Comparison of ENCODE assay signal across 9 cellular contexts in the genomic region with DNA sequence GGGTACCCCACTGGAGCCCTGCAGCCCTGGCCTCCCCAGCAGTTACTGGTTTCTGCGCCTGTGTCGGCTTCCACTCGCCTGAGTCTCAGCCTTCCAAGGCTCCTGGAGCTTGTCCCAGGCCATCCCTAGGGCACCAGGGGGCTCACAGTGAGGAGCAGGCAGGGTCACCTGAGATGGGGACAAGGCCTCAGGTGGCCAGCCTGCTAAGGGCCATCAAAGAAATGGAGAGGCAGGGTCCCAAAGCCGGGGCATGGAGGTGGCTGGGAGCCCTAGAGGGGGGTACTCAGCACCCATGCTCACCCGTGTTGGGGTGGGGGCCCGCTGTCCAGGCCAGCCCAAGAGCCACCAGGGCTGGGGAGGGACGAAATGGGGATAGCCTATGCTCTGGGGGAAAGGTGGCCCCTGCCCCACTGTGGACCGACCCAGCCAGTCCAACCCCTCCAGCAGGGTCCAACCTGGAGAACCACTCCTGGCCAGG. TPM values are rescaled to one million over a fixed set of nuclear protein-coding genes. Genes with fewer than 3 reads are reported as not detected.
DNase-seq lines count a peak whose midpoint lies in the region; ATAC-seq and TF ChIP-seq lines count a peak whose summit lies in the region.
"Had no signal": no experiment of that assay in that cellular context is flagged by ENCODE, and none has a peak within 500 bp of the region (broad histone marks: within the 10 kb centered on the region; RNA-seq: fewer than 3 reads in every experiment).

No MANE protein-coding gene starts in this region.

- intact Hi-C loops in left ventricle myocardium superior (cut with micrococcal nuclease) (no loop called here), upper lobe of right lung (cut with DNase I) (no loop called here)

- H3K27me3 ChIP-seq in cardiac muscle cell: no peaks in the 10 kb centered on the region
- H3K27me3 ChIP-seq in brain microvascular endothelial cell (replicated peaks): no peaks in the 10 kb centered on the region
- no peaks in the 10 kb centered on the region for H3K27me3 ChIP-seq in lung (ENCODE audit: control insufficient read depth, insufficient read depth)
- no peaks in the 10 kb centered on the region for H3K27me3 ChIP-seq in upper lobe of right lung

- TF ChIP-seq CTCF in cardiac muscle cell (IDR thresholded peaks at IDR 0.05; ENCODE audit: low read depth, low read length): no peak
- TF ChIP-seq CTCF in brain microvascular endothelial cell (IDR thresholded peaks at IDR 0.05; ENCODE audit: low read depth, low read length, missing control alignments): no peak
- TF ChIP-seq CTCF in lung (IDR thresholded peaks at IDR 0.05; ENCODE audit: control extremely low read depth, extremely low read depth): no peak
- no peak for TF ChIP-seq CTCF in upper lobe of right lung (IDR thresholded peaks at IDR 0.05)

- TF ChIP-seq POLR2A in erythroblast (IDR thresholded peaks at IDR 0.05; ENCODE audit: low read length): no peak

- H3K4me1 ChIP-seq in cardiac muscle cell (ENCODE audit: low read depth): peaks cover 7% of the 10 kb centered on the region
- H3K4me1 ChIP-seq in lung (ENCODE audit: control insufficient read depth in 2 of 2, insufficient read depth in 2 of 2, low read length in 2 of 2): peaks cover 0 to 13% of the 10 kb centered on the region in 2 donors
- peaks cover 20% of the 10 kb centered on the region for H3K4me1 ChIP-seq in upper lobe of right lung

- H3K9me3 ChIP-seq in cardiac muscle cell (ENCODE audit: low read depth): no peaks in the 10 kb centered on the region
- H3K9me3 ChIP-seq in lung (ENCODE audit: control insufficient read depth in 2 of 2, insufficient read depth in 1 of 2, low read length in 1 of 2): no peaks in the 10 kb centered on the region
- no peaks in the 10 kb centered on the region for H3K9me3 ChIP-seq in upper lobe of right lung

- peak overlapping the region; percentile 90 for H3K4me3 ChIP-seq in cardiac muscle cell
- peak overlapping the region; percentile 81 for H3K4me3 ChIP-seq in brain microvascular endothelial cell (ENCODE audit: low read depth, low read length)
- H3K4me3 ChIP-seq in lung: peak overlapping the region; percentile 74
- H3K4me3 ChIP-seq in upper lobe of right lung: peak overlapping the region; percentile 78

- H3K27ac ChIP-seq in cardiac muscle cell: peak overlapping the region; percentile 98
- H3K27ac ChIP-seq in brain microvascular endothelial cell: peak overlapping the region; percentile 77
- H3K27ac ChIP-seq in lung (ENCODE audit: low read depth in 1 of 2, low read length in 1 of 2): peak overlapping the region in 1 of 2 donors; percentile 88
- H3K27ac ChIP-seq in upper lobe of right lung: peak overlapping the region; percentile 92

- WGBS in lung, 2 donors: 62 to 75% methylated on average over 8 of the region's 8 CpGs

- no peak for DNase-seq in cardiac muscle cell (ENCODE audit: low read depth in 1 of 2, low spot score in 1 of 2)
- no peak for DNase-seq in left ventricle myocardium superior
- no peak for DNase-seq in brain microvascular endothelial cell
- no peak for DNase-seq in lung (ENCODE audit: low spot score)
- DNase-seq in upper lobe of right lung: no peak
- DNase-seq in erythroblast (lab: John Stamatoyannopoulos, UW): no peak
- DNase-seq in HT-29 (ENCODE audit: low spot score): no peak
- DNase-seq: NCI-H187 had no signal

- H3K36me3 ChIP-seq in cardiac muscle cell (peaks cover 29% of the 10 kb centered on the region), brain microvascular endothelial cell (replicated peaks) (peaks cover 42% of the 10 kb centered on the region), lung (ENCODE audit: control insufficient read depth in 2 of 2, insufficient read depth in 2 of 2, low read length in 2 of 2) (peaks cover 0 to 38% of the 10 kb centered on the region in 2 donors), upper lobe of right lung (peaks cover 43% of the 10 kb centered on the region)

- in situ Hi-C loops in brain microvascular endothelial cell (cut with HindIII; ENCODE audit: low pct_ligation_motif_present, low sequenced_read_pairs): no loop called here

- no peak for ATAC-seq in left ventricle myocardium superior
- ATAC-seq in lung (ENCODE audit: insufficient read depth, low FRiP score): no peak
- no peak for ATAC-seq in upper lobe of right lung
- no peak for ATAC-seq in HG03432 (IDR thresholded peaks at IDR 0.05; ENCODE audit: unreplicated experiment)

RNA-seq across cellular contexts. Expression of gene FASN, which starts 1.3 kb away (rescaled TPM):
- total RNA-seq in cardiac muscle cell (276 and 279 TPM in 2 replicates), left ventricle myocardium superior (17.0 TPM), lung (100 to 1,000 TPM in 1 of 2 donors, 10 to 100 TPM in 1; 46.2 to 604 TPM), upper lobe of right lung (432 TPM)
- polyA plus RNA-seq in cardiac muscle cell (61.8 and 85.9 TPM in 2 replicates), lung (100 to 1,000 TPM; 166 to 258 TPM)
- total RNA-seq in HT-29 (2014; rRNA removed; shearing (Covaris generic)): 477 and 592 TPM in 2 replicates

RNA-seq across cellular contexts. Expression of gene DUS1L, which starts 31.1 kb away (rescaled TPM):
- total RNA-seq in cardiac muscle cell (109 and 184 TPM in 2 replicates), left ventricle myocardium superior (67.7 TPM), lung (100 to 1,000 TPM in 1 of 2 donors, 10 to 100 TPM in 1; 40.0 to 117 TPM), upper lobe of right lung (82.4 TPM)
- polyA plus RNA-seq in cardiac muscle cell (183 and 196 TPM in 2 replicates), lung (100 to 1,000 TPM in 1 of 2 donors, 10 to 100 TPM in 1; 82.8 to 179 TPM)
- 320 and 339 TPM in 2 replicates for total RNA-seq in HT-29 (2014; rRNA removed; shearing (Covaris generic))

RNA-seq across cellular contexts. Expression of gene GPS1, which starts 45.0 kb away (rescaled TPM):
- total RNA-seq in cardiac muscle cell (231 and 235 TPM in 2 replicates), left ventricle myocardium superior (90.6 TPM), lung (100 to 1,000 TPM in 1 of 2 donors, 10 to 100 TPM in 1; 71.0 to 102 TPM), upper lobe of right lung (78.0 TPM)
- polyA plus RNA-seq in cardiac muscle cell (223 and 257 TPM in 2 replicates), lung (10 to 100 TPM; 79.0 to 99.8 TPM)
- total RNA-seq in HT-29 (2014; rRNA removed; shearing (Covaris generic)): 281 and 295 TPM in 2 replicates

RNA-seq across cellular contexts. Expression of gene RFNG, which starts 45.1 kb away (rescaled TPM):
- total RNA-seq in cardiac muscle cell: 94.6 and 104 TPM in 2 replicates
- 91.0 and 98.3 TPM in 2 replicates for polyA plus RNA-seq in cardiac muscle cell
- 21.8 TPM for total RNA-seq in left ventricle myocardium superior
- total RNA-seq in lung: 10 to 100 TPM; 34.7 to 37.5 TPM
- polyA plus RNA-seq in lung: 10 to 100 TPM; 29.1 to 38.2 TPM
- 38.5 TPM for total RNA-seq in upper lobe of right lung
- total RNA-seq in HT-29 (2014; rRNA removed; shearing (Covaris generic)): 49.5 and 52.6 TPM in 2 replicates

RNA-seq across cellular contexts. Expression of gene DCXR, which starts 59.3 kb away (rescaled TPM):
- total RNA-seq in cardiac muscle cell (164 and 256 TPM in 2 replicates), left ventricle myocardium superior (177 TPM), lung (100 to 1,000 TPM in 1 of 2 donors, 10 to 100 TPM in 1; 41.6 to 218 TPM), upper lobe of right lung (143 TPM)
- polyA plus RNA-seq in cardiac muscle cell (228 and 312 TPM in 2 replicates), lung (100 to 1,000 TPM; 193 to 246 TPM)
- 167 and 221 TPM in 2 replicates for total RNA-seq in HT-29 (2014; rRNA removed; shearing (Covaris generic))
